In the genomic region with DNA sequence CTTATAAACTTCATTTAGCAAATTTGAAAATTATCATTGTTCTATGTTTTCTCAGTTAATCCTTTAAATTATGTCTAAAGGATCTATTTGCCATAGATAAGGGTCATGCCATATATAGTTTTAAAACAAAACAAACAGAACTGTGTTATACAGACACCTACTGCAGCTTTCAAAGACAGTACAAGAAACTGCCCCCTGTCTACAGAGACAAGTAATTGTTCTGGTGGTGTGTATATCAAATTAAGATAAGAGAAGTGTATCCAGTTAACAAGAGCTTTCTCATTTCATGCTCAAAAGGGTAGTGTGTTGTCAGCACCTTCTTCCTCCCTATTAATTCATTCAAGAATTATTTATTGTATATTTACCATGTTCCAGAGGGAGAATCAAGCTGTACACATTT, we compare ENCODE assay signal across 13 cellular contexts.
DNase-seq lines count a peak whose midpoint lies in the region; ATAC-seq, FAIRE-seq and TF ChIP-seq lines count a peak whose summit lies in the region.
"Had no signal": no experiment of that assay in that cellular context is flagged by ENCODE, and none has a peak within 500 bp of the region (broad histone marks: within the 10 kb centered on the region; RNA-seq: fewer than 3 reads in every experiment).

No MANE protein-coding gene starts in this region.

- H3K79me2 ChIP-seq in keratinocyte (ENCODE audit: control insufficient read depth, insufficient read depth, low read length): no peaks in the 10 kb centered on the region

- DNase-seq in AG10803 (ENCODE audit: low read depth) (peak; percentile 35), astrocyte of the cerebellum (ENCODE audit: low read depth) (no peak), keratinocyte (ENCODE audit: low read depth, low spot score) (no peak), frontal cortex (ENCODE audit: low spot score in 2 of 2) (no peak), T-helper 17 cell (no peak)
- DNase-seq in stimulated activated naive B cell treated with anti-CD40 and anti-IgM and Interleukin-4, amounts not matched to agents 10 μg/mL and 1 μg/mL and 100 μg/mL, for 72 hours: no peak
- DNase-seq in activated CD4-positive, alpha-beta memory T cell treated with anti-CD3 and anti-CD28 coated beads for 36 hours: no peak
- DNase-seq: activated CD4-positive, alpha-beta T cell treated with anti-CD3 and anti-CD28 coated beads for 4 hours; lower lobe of right lung; NCI-H187 treated with DMSO at 0.1 percent for 48 hours had no signal

- dilution Hi-C loops in keratinocyte (cut with MboI; ENCODE audit: extremely low pct_ligation_motif_present, low sequenced_read_pairs): loop anchor here (25.0 kb wide), 1 partner anchor 156 kb away; no protein-coding TSS in a partner anchor

- H3K9ac ChIP-seq in keratinocyte (ENCODE audit: control insufficient read depth, extremely low read depth, insufficient read depth, low read length): no peak overlapping the region

- in situ Hi-C loops in astrocyte of the cerebellum (cut with HindIII; ENCODE audit: low sequenced_read_pairs): no loop called here

- H3K27me3 ChIP-seq in keratinocyte (ENCODE audit: control insufficient read depth, extremely low read depth, insufficient read depth, low read length): no peaks in the 10 kb centered on the region

- no peak overlapping the region for H3K4me3 Mint-ChIP-seq in stimulated activated naive B cell treated with anti-CD40 and anti-IgM and Interleukin-4, amounts not matched to agents 10 μg/mL and 1 μg/mL and 100 μg/mL, for 72 hours
- H3K4me3 Mint-ChIP-seq in activated CD4-positive, alpha-beta memory T cell treated with anti-CD3 and anti-CD28 coated beads for 36 hours: no peak overlapping the region
- no peak overlapping the region for H3K4me3 Mint-ChIP-seq in T-helper 17 cell
- H3K4me3 Mint-ChIP-seq: activated naive CD4-positive, alpha-beta T cell treated with anti-CD3 and anti-CD28 coated beads, Interleukin-2, amount 50 U/mL, for 24 hours had no signal

- no peak for ATAC-seq in stimulated activated naive B cell treated with anti-CD40 and anti-IgM and Interleukin-4, amounts not matched to agents 10 μg/mL and 1 μg/mL and 100 μg/mL, for 72 hours (replicated peaks)
- ATAC-seq in T-helper 17 cell: no peak

- no peaks in the 10 kb centered on the region for H3K4me1 Mint-ChIP-seq in stimulated activated naive B cell treated with anti-CD40 and anti-IgM and Interleukin-4, amounts not matched to agents 10 μg/mL and 1 μg/mL and 100 μg/mL, for 72 hours
- no peaks in the 10 kb centered on the region for H3K4me1 Mint-ChIP-seq in activated CD4-positive, alpha-beta memory T cell treated with anti-CD3 and anti-CD28 coated beads for 36 hours (ENCODE audit: low read depth)
- no peaks in the 10 kb centered on the region for H3K4me1 Mint-ChIP-seq in T-helper 17 cell
- H3K4me1 Mint-ChIP-seq: activated naive CD4-positive, alpha-beta T cell treated with anti-CD3 and anti-CD28 coated beads, Interleukin-2, amount 50 U/mL, for 24 hours had no signal

- no peak overlapping the region for H2AFZ ChIP-seq in keratinocyte (ENCODE audit: control insufficient read depth, low read length)

- H3K4me3 ChIP-seq in AG10803 (ENCODE audit: low read length) (no peak overlapping the region), HEK293 (ENCODE audit: low read depth, low read length) (no peak overlapping the region), astrocyte of the cerebellum (ENCODE audit: low read depth, low read length) (no peak overlapping the region), keratinocyte (ENCODE audit: control insufficient read depth in 2 of 3, extremely low read depth in 1 of 3, insufficient read depth in 2 of 3, low read depth in 1 of 3, low read length in 3 of 3) (no peak overlapping the region)
- H3K4me3 ChIP-seq: lower lobe of right lung had no signal

- no peak overlapping the region for H3K27ac Mint-ChIP-seq in stimulated activated naive B cell treated with anti-CD40 and anti-IgM and Interleukin-4, amounts not matched to agents 10 μg/mL and 1 μg/mL and 100 μg/mL, for 72 hours
- no peak overlapping the region for H3K27ac Mint-ChIP-seq in activated CD4-positive, alpha-beta memory T cell treated with anti-CD3 and anti-CD28 coated beads for 36 hours
- H3K27ac Mint-ChIP-seq in T-helper 17 cell: no peak overlapping the region
- H3K27ac Mint-ChIP-seq: activated naive CD4-positive, alpha-beta T cell treated with anti-CD3 and anti-CD28 coated beads, Interleukin-2, amount 50 U/mL, for 24 hours had no signal

- H4K20me1 ChIP-seq in keratinocyte (ENCODE audit: control insufficient read depth, extremely low read depth, insufficient read depth, low read length): no peaks in the 10 kb centered on the region

- POLR2A ChIA-PET in HEK293 (lab: Yijun Ruan, JAX): no interaction called here
- POLR2A ChIA-PET in activated CD4-positive, alpha-beta memory T cell treated with anti-CD3 and anti-CD28 coated beads for 36 hours (lab: Charles Lee): no interaction called here

- intact Hi-C loops in activated CD4-positive, alpha-beta memory T cell treated with anti-CD3 and anti-CD28 coated beads for 36 hours (cut with micrococcal nuclease): loop anchor here (10.0 kb wide), 1 partner anchor 148 kb away; no protein-coding TSS in a partner anchor

- FAIRE-seq in keratinocyte (lab: Jason Lieb, UNC) (no peak), frontal cortex (lab: Jason Lieb, UNC) (no peak)

- no peaks in the 10 kb centered on the region for H3K9me1 ChIP-seq in keratinocyte (ENCODE audit: control insufficient read depth, extremely low read depth, insufficient read depth, low read length)

- H3K9me3 ChIP-seq in HEK293 (ENCODE audit: control insufficient read depth, insufficient read depth, low read depth, low read length) (no peaks in the 10 kb centered on the region), keratinocyte (ENCODE audit: control insufficient read depth, low read depth, low read length) (no peaks in the 10 kb centered on the region), T-helper 17 cell (ENCODE audit: control insufficient read depth, low read length, poor library complexity, severe bottlenecking) (no peaks in the 10 kb centered on the region)
- H3K9me3 ChIP-seq: lower lobe of right lung had no signal

- no peak overlapping the region for H3K4me2 ChIP-seq in keratinocyte (ENCODE audit: control insufficient read depth, extremely low read depth, insufficient read depth, low read depth, low read length)

- H3K27ac ChIP-seq in HEK293 (ENCODE audit: extremely low read depth, low read depth, low read length): no peak overlapping the region
- H3K27ac ChIP-seq in keratinocyte (ENCODE audit: control insufficient read depth, insufficient read depth, low read length): no peak overlapping the region
- H3K27ac ChIP-seq: HL-60, lower lobe of right lung had no signal

- H3K4me1 ChIP-seq in HEK293 (ENCODE audit: control insufficient read depth, insufficient read depth, low read length) (peaks cover 5% of the 10 kb centered on the region), keratinocyte (ENCODE audit: control insufficient read depth, extremely low read depth, insufficient read depth, low read length) (no peaks in the 10 kb centered on the region)
- H3K4me1 ChIP-seq: lower lobe of right lung had no signal

- CTCF ChIA-PET in HEK293 (lab: Yijun Ruan, JAX): interaction anchor here (1.0 to 6.0 kb wide), 15 partner anchors 8 to 384 kb away, joined by 3 to 80 read pairs (median 5); no protein-coding TSS in a partner anchor
- CTCF ChIA-PET in activated CD4-positive, alpha-beta memory T cell treated with anti-CD3 and anti-CD28 coated beads for 36 hours (lab: Charles Lee): interaction anchor here (0.9 to 4.2 kb wide), 3 partner anchors 14 to 331 kb away, joined by 3 to 33 read pairs (median 8); no protein-coding TSS in a partner anchor

- TF ChIP-seq CTCF in AG10803 (conservative IDR thresholded peaks at IDR 0.05; ENCODE audit: low read length) (peak; percentile 52), HEK293 (tag by site-specific recombination; IDR thresholded peaks at IDR 0.05) (no peak), astrocyte of the cerebellum (IDR thresholded peaks at IDR 0.05; ENCODE audit: low read depth, low read length, missing control alignments) (peak; percentile 34), keratinocyte (optimal IDR thresholded peaks at IDR 0.05 in 1 of 3, IDR thresholded peaks at IDR 0.05 in 1 of 3, conservative IDR thresholded peaks at IDR 0.05 in 1 of 3; ENCODE audit: extremely low read depth in 1 of 3, insufficient read depth in 2 of 3, low read length in 3 of 3) (peak in 2 of 3 experiments; percentile 15 to 29)

- no peaks in the 10 kb centered on the region for H3K36me3 Mint-ChIP-seq in stimulated activated naive B cell treated with anti-CD40 and anti-IgM and Interleukin-4, amounts not matched to agents 10 μg/mL and 1 μg/mL and 100 μg/mL, for 72 hours
- H3K36me3 Mint-ChIP-seq in activated CD4-positive, alpha-beta memory T cell treated with anti-CD3 and anti-CD28 coated beads for 36 hours: no peaks in the 10 kb centered on the region
- H3K36me3 Mint-ChIP-seq in T-helper 17 cell (ENCODE audit: low read depth): peaks cover 2% of the 10 kb centered on the region
- H3K36me3 Mint-ChIP-seq: activated naive CD4-positive, alpha-beta T cell treated with anti-CD3 and anti-CD28 coated beads, Interleukin-2, amount 50 U/mL, for 24 hours had no signal

- H3K27me3 Mint-ChIP-seq in stimulated activated naive B cell treated with anti-CD40 and anti-IgM and Interleukin-4, amounts not matched to agents 10 μg/mL and 1 μg/mL and 100 μg/mL, for 72 hours: peaks cover 9 to 20% of the 10 kb centered on the region in 2 donors
- H3K27me3 Mint-ChIP-seq in activated CD4-positive, alpha-beta memory T cell treated with anti-CD3 and anti-CD28 coated beads for 36 hours: peaks cover 9% of the 10 kb centered on the region
- peaks cover 7% of the 10 kb centered on the region for H3K27me3 Mint-ChIP-seq in T-helper 17 cell

- no peaks in the 10 kb centered on the region for H3K9me3 Mint-ChIP-seq in stimulated activated naive B cell treated with anti-CD40 and anti-IgM and Interleukin-4, amounts not matched to agents 10 μg/mL and 1 μg/mL and 100 μg/mL, for 72 hours
- no peaks in the 10 kb centered on the region for H3K9me3 Mint-ChIP-seq in activated CD4-positive, alpha-beta memory T cell treated with anti-CD3 and anti-CD28 coated beads for 36 hours
- H3K9me3 Mint-ChIP-seq: activated naive CD4-positive, alpha-beta T cell treated with anti-CD3 and anti-CD28 coated beads, Interleukin-2, amount 50 U/mL, for 24 hours had no signal

- H3K36me3 ChIP-seq in HEK293 (ENCODE audit: control insufficient read depth in 2 of 2, insufficient read depth in 1 of 2, low read length in 2 of 2) (no peaks in the 10 kb centered on the region), keratinocyte (ENCODE audit: control insufficient read depth in 2 of 2, extremely low read depth in 1 of 2, insufficient read depth in 2 of 2, low read length in 2 of 2) (no peaks in the 10 kb centered on the region)
- H3K36me3 ChIP-seq: lower lobe of right lung had no signal

TF ChIP-seq in HEK293, 187 proteins besides CTCF, POLR2A, EP300 and RAD21 (continues in another document):
- TF ChIP-seq ZNF146 (tag by site-specific recombination; IDR thresholded peaks at IDR 0.05): no peak
- no peak for TF ChIP-seq ZBTB8A (tag by site-specific recombination; IDR thresholded peaks at IDR 0.05)
- no peak for TF ChIP-seq HOXD13 (CRISPR knock-in tag; IDR thresholded peaks at IDR 0.05; ENCODE audit: borderline replicate concordance)
- no peak for TF ChIP-seq ZBTB7A (tag by site-specific recombination; IDR thresholded peaks at IDR 0.05; ENCODE audit: low read depth)
- TF ChIP-seq ZEB2 (tag by site-specific recombination; IDR thresholded peaks at IDR 0.05): no peak
